In genomic region chr11:125995313-125995712, GRCh38 we compare ENCODE assay signal across 13 cellular contexts. TPM values are rescaled to one million over a fixed set of nuclear protein-coding genes. Genes with fewer than 3 reads are reported as not detected.
DNase-seq lines count a peak whose midpoint lies in the region; ATAC-seq and TF ChIP-seq lines count a peak whose summit lies in the region.
"Had no signal": no experiment of that assay in that cellular context is flagged by ENCODE, and none has a peak within 500 bp of the region (broad histone marks: within the 10 kb centered on the region; RNA-seq: fewer than 3 reads in every experiment).

No MANE protein-coding gene starts in this region.

- in situ Hi-C loops in G401 (cut with HindIII; ENCODE audit: low sequenced_read_pairs), result no loop called here

- H3K36me3 ChIP-seq in CD8-positive, alpha-beta memory T cell (ENCODE audit: insufficient read depth, low read length), result no peaks in the 10 kb centered on the region
- H3K36me3 ChIP-seq: adrenal gland had no signal

- CTCF ChIA-PET in CD8-positive, alpha-beta memory T cell (lab: Charles Lee), result no interaction called here

- no peaks in the 10 kb centered on the region for H3K4me1 Mint-ChIP-seq in CD14-positive monocyte
- H3K4me1 Mint-ChIP-seq in CD8-positive, alpha-beta memory T cell, result no peaks in the 10 kb centered on the region

- intact Hi-C loops in CD14-positive monocyte (cut with micrococcal nuclease), result no loop called here

- H3K27me3 ChIP-seq in CD8-positive, alpha-beta memory T cell (ENCODE audit: insufficient read depth, low read length, poor library complexity, severe bottlenecking), result no peaks in the 10 kb centered on the region
- H3K27me3 ChIP-seq: adrenal gland; BLaER1 treated with 17β-estradiol and CSF1 and Interleukin-3, amounts not matched to agents 10 nM and 100 nM had no signal

- H3K27ac Mint-ChIP-seq in CD14-positive monocyte, result no peak overlapping the region
- no peak overlapping the region for H3K27ac Mint-ChIP-seq in CD8-positive, alpha-beta memory T cell

- H3K36me3 Mint-ChIP-seq in CD14-positive monocyte, result no peaks in the 10 kb centered on the region
- H3K36me3 Mint-ChIP-seq in CD8-positive, alpha-beta memory T cell, result peaks cover 0 to 3% (median 0%) of the 10 kb centered on the region in 3 donors

- DNase-seq in G401 (ENCODE audit: low spot score) (peak; percentile 65), myocyte (ENCODE audit: low read depth) (peak; percentile 29), CD14-positive monocyte (ENCODE audit: low spot score) (no peak), activated gamma-delta T cell treated with Interleukin-2 at 50 U/mL for 16 hours (no peak)
- no peak for DNase-seq in effector CD8-positive, alpha-beta T cell (lab: John Stamatoyannopoulos, UW)
- no peak for DNase-seq in CD8-positive, alpha-beta memory T cell
- DNase-seq: adrenal gland, NCI-H345, T-helper 1 cell had no signal

- no peak overlapping the region for H3K4me3 Mint-ChIP-seq in CD14-positive monocyte
- H3K4me3 Mint-ChIP-seq in CD8-positive, alpha-beta memory T cell, result no peak overlapping the region

- no peak for TF ChIP-seq CTCF in CD14-positive monocyte (IDR thresholded peaks at IDR 0.05)

- H3K4me1 ChIP-seq in CD8-positive, alpha-beta memory T cell (ENCODE audit: insufficient read depth, low read length), result no peaks in the 10 kb centered on the region
- H3K4me1 ChIP-seq: adrenal gland; BLaER1 treated with 17β-estradiol and CSF1 and Interleukin-3, amounts not matched to agents 10 nM and 100 nM had no signal

- ATAC-seq in GM19372 (IDR thresholded peaks at IDR 0.05; ENCODE audit: low read depth, unreplicated experiment), result peak; percentile 98
- ATAC-seq in HG03280 (IDR thresholded peaks at IDR 0.05; ENCODE audit: unreplicated experiment), result peak; percentile 94

- POLR2A ChIA-PET in CD8-positive, alpha-beta memory T cell (lab: Charles Lee), result no interaction called here

- H3K27ac ChIP-seq in CD8-positive, alpha-beta memory T cell (ENCODE audit: low read depth, low read length), result no peak overlapping the region
- H3K27ac ChIP-seq: adrenal gland; BLaER1 treated with 17β-estradiol and CSF1 and Interleukin-3, amounts not matched to agents 10 nM and 100 nM had no signal

- H3K9me3 Mint-ChIP-seq in CD14-positive monocyte, result no peaks in the 10 kb centered on the region
- H3K9me3 Mint-ChIP-seq in CD8-positive, alpha-beta memory T cell, result no peaks in the 10 kb centered on the region

- H3K9me3 ChIP-seq in CD8-positive, alpha-beta memory T cell (ENCODE audit: low read length), result no peaks in the 10 kb centered on the region
- H3K9me3 ChIP-seq: adrenal gland; BLaER1 treated with 17β-estradiol and CSF1 and Interleukin-3, amounts not matched to agents 10 nM and 100 nM had no signal

- peaks cover 0 to 2% (median 1%) of the 10 kb centered on the region in 3 donors for H3K27me3 Mint-ChIP-seq in CD14-positive monocyte (ENCODE audit: low read depth in 3 of 3)
- H3K27me3 Mint-ChIP-seq in CD8-positive, alpha-beta memory T cell, result no peaks in the 10 kb centered on the region

- H3K4me3 ChIP-seq in CD8-positive, alpha-beta memory T cell (ENCODE audit: low read length), result no peak overlapping the region
- H3K4me3 ChIP-seq: adrenal gland; BLaER1 treated with 17β-estradiol and CSF1 and Interleukin-3, amounts not matched to agents 10 nM and 100 nM had no signal

RNA-seq across cellular contexts. Expression of gene VSIG10L2, which starts 49.5 kb away (rescaled TPM):
- not detected in 2 replicates for total RNA-seq in G401 (2014; rRNA removed; shearing (Covaris generic))
- total RNA-seq in myocyte, result not detected in 2 replicates
- 0.06 TPM for polyA plus RNA-seq in myocyte (2012)
- not detected for polyA plus RNA-seq in CD14-positive monocyte
- total RNA-seq in CD8-positive, alpha-beta memory T cell, result not detected
- polyA plus RNA-seq in CD8-positive, alpha-beta memory T cell, result not detected
- total RNA-seq: adrenal gland, lung microvascular endothelial cell had no signal

Comparison
In these comparisons a context has a peak if more than half of its experiments do, and no peak if none do; other contexts are left out.
1. DNase-seq: peak in G401 (single experiment) and myocyte (single experiment); none in effector CD8-positive, alpha-beta T cell (single experiment), CD14-positive monocyte (single experiment), CD8-positive, alpha-beta memory T cell (0 of 5) and activated gamma-delta T cell treated with Interleukin-2 at 50 U/mL for 16 hours (single experiment).